ENCODE assay signal across 15 cellular contexts in genomic region chr3:149186219-149186618, GRCh38. TPM values are rescaled to one million over a fixed set of nuclear protein-coding genes. Genes with fewer than 3 reads are reported as not detected.
"Had no signal": no experiment of that assay in that cellular context is flagged by ENCODE, and none has a peak within 500 bp of the region (broad histone marks: within the 10 kb centered on the region; RNA-seq: fewer than 3 reads in every experiment).

No MANE protein-coding gene starts in this region.

- H3K4me3 ChIP-seq: coronary artery, gastroesophageal sphincter, heart left ventricle, tibial nerve had no signal

- H3K9me3 ChIP-seq: gastroesophageal sphincter, heart left ventricle, tibial nerve had no signal

- H3K4me1 ChIP-seq: gastroesophageal sphincter, heart left ventricle, tibial nerve had no signal

- H3K27ac ChIP-seq: brain microvascular endothelial cell, coronary artery, gastroesophageal sphincter, heart left ventricle, tibial nerve had no signal

- H3K36me3 ChIP-seq: brain microvascular endothelial cell, gastroesophageal sphincter, heart left ventricle had no signal

- DNase-seq: activated CD4-positive, alpha-beta T cell treated with anti-CD3 and anti-CD28 coated beads, Interleukin-2, amount 10 ng/mL, durations not matched to agents 7 days and 5 days; activated CD8-positive, alpha-beta T cell treated with anti-CD3 and anti-CD28 coated beads, Interleukin-2, amount 10 ng/mL, durations not matched to agents 7 days and 5 days; activated naive CD4-positive, alpha-beta T cell treated with anti-CD3 and anti-CD28 coated beads for 36 hours; activated T-cell treated with anti-CD3 and anti-CD28 coated beads, Interleukin-2, amount 50 U/mL, for 4 hours; brain microvascular endothelial cell; effector CD4-positive, alpha-beta T cell; heart left ventricle; natural killer cell; retina; stimulated activated naive CD8-positive, alpha-beta T cell treated with anti-CD3 and anti-CD28 coated beads, Interleukin-15, Interleukin-2, amounts not matched to agents 100 U/mL and 50 U/mL, for 24 hours; T-cell had no signal

- H3K27me3 ChIP-seq: brain microvascular endothelial cell, gastroesophageal sphincter, heart left ventricle, tibial nerve had no signal

RNA-seq across cellular contexts. Expression of gene CP, which starts 35.4 kb away (rescaled TPM):
- total RNA-seq: activated CD4-positive, alpha-beta T cell treated with anti-CD3 and anti-CD28 coated beads, Interleukin-2, amount 10 ng/mL, durations not matched to agents 7 days and 5 days; activated CD8-positive, alpha-beta T cell treated with anti-CD3 and anti-CD28 coated beads, Interleukin-2, amount 10 ng/mL, durations not matched to agents 7 days and 5 days; activated naive CD4-positive, alpha-beta T cell treated with anti-CD3 and anti-CD28 coated beads for 36 hours; kidney epithelial cell; natural killer cell had no signal
